In genomic region chr10:103044942-103045489, GRCh38 we compare ENCODE assay signal across 18 cellular contexts.
DNase-seq lines count a peak whose midpoint lies in the region; ATAC-seq, FAIRE-seq and TF ChIP-seq lines count a peak whose summit lies in the region.
"Had no signal": no experiment of that assay in that cellular context is flagged by ENCODE, and none has a peak within 500 bp of the region (broad histone marks: within the 10 kb centered on the region; RNA-seq: fewer than 3 reads in every experiment).

No MANE protein-coding gene starts in this region.

- no peak overlapping the region for H3K18ac ChIP-seq in mesenchymal stem cell (ENCODE audit: low read depth in 1 of 2, low read length in 2 of 2)

- CTCF ChIA-PET in activated CD4-positive, alpha-beta memory T cell treated with anti-CD3 and anti-CD28 coated beads, Interleukin-2, amount 10 ng/mL, durations not matched to agents 7 days and 5 days (lab: Charles Lee) = no interaction called here

- no peak overlapping the region for H3K14ac ChIP-seq in mesenchymal stem cell (ENCODE audit: low read length in 2 of 2)

- no peak overlapping the region for H2AK5ac ChIP-seq in mesenchymal stem cell (ENCODE audit: low read length, severe bottlenecking)

- peaks cover 6% of the 10 kb centered on the region for H3K36me3 Mint-ChIP-seq in chondrocyte (ENCODE audit: low read depth)
- no peaks in the 10 kb centered on the region for H3K36me3 Mint-ChIP-seq in activated CD4-positive, alpha-beta memory T cell treated with anti-CD3 and anti-CD28 coated beads, Interleukin-2, amount 10 ng/mL, durations not matched to agents 7 days and 5 days (ENCODE audit: low read depth)
- H3K36me3 Mint-ChIP-seq: naive B cell had no signal

- H2BK12ac ChIP-seq in mesenchymal stem cell (ENCODE audit: low read length in 2 of 2) = no peak overlapping the region

- H3K27me3 Mint-ChIP-seq in chondrocyte (ENCODE audit: low read depth) = no peaks in the 10 kb centered on the region
- H3K27me3 Mint-ChIP-seq in activated CD4-positive, alpha-beta memory T cell treated with anti-CD3 and anti-CD28 coated beads, Interleukin-2, amount 10 ng/mL, durations not matched to agents 7 days and 5 days = no peaks in the 10 kb centered on the region
- H3K27me3 Mint-ChIP-seq: naive B cell, T-helper 17 cell had no signal

- H3K27me3 ChIP-seq in mesenchymal stem cell (ENCODE audit: control insufficient read depth in 1 of 2, insufficient read depth in 1 of 2, low read length in 2 of 2) = no peaks in the 10 kb centered on the region

- H2BK15ac ChIP-seq in mesenchymal stem cell (ENCODE audit: low read depth, poor library complexity, severe bottlenecking) = no peak overlapping the region

- H3K4me2 ChIP-seq in mesenchymal stem cell (ENCODE audit: low read length, poor library complexity, severe bottlenecking) = no peak overlapping the region

- ATAC-seq in left ventricle myocardium superior (peak; percentile 43), Right ventricle myocardium inferior (no peak), HG03097 (IDR thresholded peaks at IDR 0.05; ENCODE audit: low FRiP score, unreplicated experiment) (no peak)
- ATAC-seq: left lobe of liver, psoas muscle, T-helper 17 cell had no signal

- TF ChIP-seq CTCF in chondrocyte (IDR thresholded peaks at IDR 0.05) = peak; percentile 25
- TF ChIP-seq CTCF in kidney (IDR thresholded peaks at IDR 0.05; ENCODE audit: borderline replicate concordance, extremely low read depth, insufficient read depth) = no peak

- H3K36me3 ChIP-seq in mesenchymal stem cell (ENCODE audit: control insufficient read depth in 1 of 2, insufficient read depth in 2 of 2, low read depth in 1 of 2, low read length in 2 of 2) (no peaks in the 10 kb centered on the region), kidney (ENCODE audit: control insufficient read depth in 1 of 2, insufficient read depth in 2 of 2, low read length in 2 of 2) (no peaks in the 10 kb centered on the region)

- no peaks in the 10 kb centered on the region for H3K79me1 ChIP-seq in mesenchymal stem cell (replicated peaks; ENCODE audit: low read length, poor library complexity, severe bottlenecking)

- H3K4me1 ChIP-seq in mesenchymal stem cell (ENCODE audit: control insufficient read depth, insufficient read depth, low read depth, low read length) (peaks cover 2% of the 10 kb centered on the region), kidney (ENCODE audit: control insufficient read depth in 1 of 2, insufficient read depth in 1 of 2, low read depth in 1 of 2, low read length in 2 of 2) (peaks cover 0 to 6% of the 10 kb centered on the region in 2 donors)

- no peak overlapping the region for H3K4ac ChIP-seq in mesenchymal stem cell (ENCODE audit: low read depth in 1 of 2, low read length in 2 of 2)

- DNase-seq in left ventricle myocardium superior (no peak), Right ventricle myocardium inferior (ENCODE audit: missing footprints) (no peak), chondrocyte (ENCODE audit: low spot score) (no peak), mesenchymal stem cell (peak; percentile 94), RCC 7860 (ENCODE audit: low spot score) (no peak), kidney (no peak)
- no peak for DNase-seq in activated CD4-positive, alpha-beta memory T cell treated with anti-CD3 and anti-CD28 coated beads, Interleukin-2, amount 10 ng/mL, durations not matched to agents 7 days and 5 days
- DNase-seq: activated gamma-delta T cell treated with Interleukin-2 at 50 U/mL for 16 hours, AML-193, caudate nucleus, naive B cell, NCI-H774, psoas muscle, substantia nigra, T-helper 17 cell had no signal

- no peak overlapping the region for H2BK5ac ChIP-seq in mesenchymal stem cell (ENCODE audit: low read depth, low read length, poor library complexity, severe bottlenecking)

- POLR2A ChIA-PET in activated CD4-positive, alpha-beta memory T cell treated with anti-CD3 and anti-CD28 coated beads, Interleukin-2, amount 10 ng/mL, durations not matched to agents 7 days and 5 days (lab: Charles Lee) = no interaction called here

- intact Hi-C loops in left ventricle myocardium superior (cut with micrococcal nuclease) = loop anchor here (10.0 kb wide), 1 partner anchor 120 kb away; no protein-coding TSS in a partner anchor
- intact Hi-C loops in Right ventricle myocardium inferior (cut with DNase I) = no loop called here
- intact Hi-C loops in kidney (cut with DNase I) = no loop called here

- H3K27ac ChIP-seq in mesenchymal stem cell (ENCODE audit: low read length, poor library complexity, severe bottlenecking) (no peak overlapping the region), kidney (ENCODE audit: low read depth in 2 of 2, low read length in 2 of 2) (peak overlapping the region in 1 of 2 donors; percentile 18)
- H3K27ac ChIP-seq: psoas muscle had no signal

- no peaks in the 10 kb centered on the region for H3K9me3 Mint-ChIP-seq in chondrocyte (ENCODE audit: low read depth)
- H3K9me3 Mint-ChIP-seq in activated CD4-positive, alpha-beta memory T cell treated with anti-CD3 and anti-CD28 coated beads, Interleukin-2, amount 10 ng/mL, durations not matched to agents 7 days and 5 days = no peaks in the 10 kb centered on the region
- H3K9me3 Mint-ChIP-seq: naive B cell had no signal

- H3K9ac ChIP-seq in mesenchymal stem cell (ENCODE audit: low read length) (no peak overlapping the region), kidney (ENCODE audit: low read length in 2 of 2) (peak overlapping the region in 1 of 2 donors; percentile 59)

- H3K4me3 ChIP-seq in mesenchymal stem cell (ENCODE audit: insufficient read depth in 1 of 2, low read depth in 1 of 2, low read length in 2 of 2) = no peak overlapping the region
- peak overlapping the region in 1 of 2 donors; percentile 7 for H3K4me3 ChIP-seq in kidney (ENCODE audit: low read length in 2 of 2)
- H3K4me3 ChIP-seq: psoas muscle had no signal

- H2AFZ ChIP-seq in mesenchymal stem cell (ENCODE audit: low read depth, low read length) = no peak overlapping the region

- FAIRE-seq in RCC 7860 (lab: Jason Lieb, UNC) (no peak), kidney (lab: Jason Lieb, UNC) (no peak)
- FAIRE-seq: GM18507 had no signal

- WGBS in mesenchymal stem cell = 42% methylated on average over 7 of the region's 8 CpGs

- no peak overlapping the region for H4K8ac ChIP-seq in mesenchymal stem cell (ENCODE audit: low read length)

- H3K9me3 ChIP-seq in mesenchymal stem cell (ENCODE audit: control insufficient read depth, low read length) (no peaks in the 10 kb centered on the region), kidney (ENCODE audit: control insufficient read depth in 1 of 2, low read length in 2 of 2) (no peaks in the 10 kb centered on the region)
- H3K9me3 ChIP-seq: psoas muscle had no signal

- peak overlapping the region; percentile 24 for H3K4me3 Mint-ChIP-seq in chondrocyte (ENCODE audit: unreplicated experiment)
- no peak overlapping the region for H3K4me3 Mint-ChIP-seq in activated CD4-positive, alpha-beta memory T cell treated with anti-CD3 and anti-CD28 coated beads, Interleukin-2, amount 10 ng/mL, durations not matched to agents 7 days and 5 days
- H3K4me3 Mint-ChIP-seq: naive B cell, T-helper 17 cell had no signal

- peaks cover 67% of the 10 kb centered on the region for H3K4me1 Mint-ChIP-seq in chondrocyte (ENCODE audit: low read depth)
- H3K4me1 Mint-ChIP-seq in activated CD4-positive, alpha-beta memory T cell treated with anti-CD3 and anti-CD28 coated beads, Interleukin-2, amount 10 ng/mL, durations not matched to agents 7 days and 5 days = no peaks in the 10 kb centered on the region

- no peak overlapping the region for H4K91ac ChIP-seq in mesenchymal stem cell (ENCODE audit: low read length)

- H3K27ac Mint-ChIP-seq in chondrocyte (ENCODE audit: unreplicated experiment) = peak overlapping the region; percentile 89
- H3K27ac Mint-ChIP-seq in activated CD4-positive, alpha-beta memory T cell treated with anti-CD3 and anti-CD28 coated beads, Interleukin-2, amount 10 ng/mL, durations not matched to agents 7 days and 5 days = no peak overlapping the region
- H3K27ac Mint-ChIP-seq: T-helper 17 cell had no signal

- H3K23ac ChIP-seq in mesenchymal stem cell (ENCODE audit: low read length in 2 of 2) = no peak overlapping the region

- no peak overlapping the region for H2BK120ac ChIP-seq in mesenchymal stem cell (ENCODE audit: low read depth, low read length)
